Comparison of ENCODE assay signal across 8 cellular contexts in genomic region chr3:183085634-183086390, GRCh38. TPM values are rescaled to one million over a fixed set of nuclear protein-coding genes. Genes with fewer than 3 reads are reported as not detected.
A peak's percentile ranks its signal among the peaks of the same experiment; 100 is the strongest.
DNase-seq lines count a peak whose midpoint lies in the region; ATAC-seq and TF ChIP-seq lines count a peak whose summit lies in the region.

No MANE protein-coding gene starts in this region.

- H4K20me1 ChIP-seq in hepatocyte (ENCODE audit: insufficient read depth, poor library complexity, severe bottlenecking): no peaks in the 10 kb centered on the region

- H3K27ac ChIP-seq in hepatocyte: no peak overlapping the region

- DNase-seq in AG08396 (ENCODE audit: low spot score) (peak; percentile 33), GM12864 (ENCODE audit: low read depth) (peak; percentile 22), RPMI8226 (peak; percentile 10), hepatocyte (ENCODE audit: low spot score) (peak; percentile 19), NCI-H1930 (lab: John Stamatoyannopoulos, UW) (no peak)

- 83% methylated on average over 9 of the region's 9 CpGs for WGBS in hepatocyte (ENCODE audit: low lambda C conversion rate, missing lambda C conversion rate)

- H3K4me3 ChIP-seq in GM12864 (ENCODE audit: low read depth, low read length): no peak overlapping the region
- no peak overlapping the region for H3K4me3 ChIP-seq in hepatocyte

- ATAC-seq in GM19023 (IDR thresholded peaks at IDR 0.05; ENCODE audit: unreplicated experiment) (no peak), HG02763 (IDR thresholded peaks at IDR 0.05; ENCODE audit: unreplicated experiment) (no peak), HG03095 (IDR thresholded peaks at IDR 0.05; ENCODE audit: unreplicated experiment) (no peak)

- H3K9me2 ChIP-seq in hepatocyte (replicated peaks; ENCODE audit: insufficient read depth): no peaks in the 10 kb centered on the region

- no peaks in the 10 kb centered on the region for H3K9me3 ChIP-seq in hepatocyte (ENCODE audit: low read depth)

- no peak overlapping the region for H2AFZ ChIP-seq in hepatocyte

- no peaks in the 10 kb centered on the region for H3K36me3 ChIP-seq in hepatocyte (replicated peaks; ENCODE audit: insufficient read depth, low read depth)

- H3K4me1 ChIP-seq in hepatocyte (ENCODE audit: insufficient read depth): no peaks in the 10 kb centered on the region

- H3K4me2 ChIP-seq in hepatocyte: no peak overlapping the region

- no peaks in the 10 kb centered on the region for H3K27me3 ChIP-seq in hepatocyte

- no peaks in the 10 kb centered on the region for H3K79me2 ChIP-seq in hepatocyte

- TF ChIP-seq CTCF in GM12864 (IDR thresholded peaks at IDR 0.05; ENCODE audit: low read depth, low read length, missing control alignments) (peak; percentile 72), hepatocyte (IDR thresholded peaks at IDR 0.05; ENCODE audit: poor library complexity) (peak; percentile 24)

RNA-seq across cellular contexts. Expression of gene MCCC1, which starts 13.5 kb away (rescaled TPM):
- total RNA-seq in hepatocyte: 30.8 and 32.1 TPM in 2 replicates
- 31.3 and 37.7 TPM in 2 replicates for polyA plus RNA-seq in hepatocyte

Comparison
In these comparisons a context has a peak if more than half of its experiments do, and no peak if none do; other contexts are left out.
1. DNase-seq: peak in AG08396 (single experiment), GM12864 (single experiment), RPMI8226 (single experiment) and hepatocyte (single experiment); none in NCI-H1930 (0 of 2).